ENCODE assay signal across 8 cellular contexts in genomic region chr19:3129112-3129511, GRCh38. TPM values are rescaled to one million over a fixed set of nuclear protein-coding genes. Genes with fewer than 3 reads are reported as not detected.
DNase-seq lines count a peak whose midpoint lies in the region; ATAC-seq and TF ChIP-seq lines count a peak whose summit lies in the region.

No MANE protein-coding gene starts in this region.

- H3K4me3 ChIP-seq in smooth muscle cell: no peak overlapping the region

- no peaks in the 10 kb centered on the region for H3K4me1 ChIP-seq in smooth muscle cell (ENCODE audit: low read depth)

- H3K4me2 ChIP-seq in smooth muscle cell: no peak overlapping the region

- H3F3A ChIP-seq in smooth muscle cell (ENCODE audit: low read depth): no peaks in the 10 kb centered on the region

- no peak overlapping the region for H3K27ac ChIP-seq in smooth muscle cell (ENCODE audit: low read depth)

- no peaks in the 10 kb centered on the region for H4K20me1 ChIP-seq in smooth muscle cell (ENCODE audit: low read depth)

- H3K9ac ChIP-seq in smooth muscle cell (ENCODE audit: low read depth): no peak overlapping the region

- DNase-seq in NCI-H82 (lab: John Stamatoyannopoulos, UW) (peak; percentile 13), NCI-H82 treated with DMSO at 0.1 percent for 48 hours (lab: John Stamatoyannopoulos, UW; ENCODE audit: unreplicated experiment) (no peak), NAMALWA (ENCODE audit: low spot score) (peak; percentile 28), dermis microvascular lymphatic vessel endothelial cell (ENCODE audit: low read depth in 2 of 2) (peak; percentile 75 to 81), smooth muscle cell (lab: John Stamatoyannopoulos, UW; ENCODE audit: unreplicated experiment) (no peak)

- H2AFZ ChIP-seq in smooth muscle cell (ENCODE audit: low read depth): no peak overlapping the region

- 41% methylated on average over 1 of the region's 1 CpG for WGBS in smooth muscle cell (ENCODE audit: low lambda C conversion rate)

- no peaks in the 10 kb centered on the region for H3K9me3 ChIP-seq in smooth muscle cell (replicated peaks; ENCODE audit: low read depth)

- TF ChIP-seq CTCF in smooth muscle cell (IDR thresholded peaks at IDR 0.05; ENCODE audit: borderline replicate concordance, insufficient read depth, poor library complexity, severe bottlenecking): peak; percentile 39

- H3K79me2 ChIP-seq in smooth muscle cell (ENCODE audit: low read depth): no peaks in the 10 kb centered on the region

- no peaks in the 10 kb centered on the region for H3K36me3 ChIP-seq in smooth muscle cell (ENCODE audit: low read depth)

- no peaks in the 10 kb centered on the region for H3K27me3 ChIP-seq in smooth muscle cell (ENCODE audit: low read depth)

- ATAC-seq in HG03457 (IDR thresholded peaks at IDR 0.05; ENCODE audit: unreplicated experiment) (no peak), GM18511 (IDR thresholded peaks at IDR 0.05; ENCODE audit: unreplicated experiment) (no peak), HG03354 (IDR thresholded peaks at IDR 0.05; ENCODE audit: poor library complexity, severe bottlenecking, unreplicated experiment) (no peak)

RNA-seq across cellular contexts. Expression of gene GNA15, which starts 6.7 kb away (rescaled TPM):
- total RNA-seq in dermis microvascular lymphatic vessel endothelial cell (0.13 and 0.63 TPM in 2 replicates), smooth muscle cell (1.5 and 1.8 TPM in 2 replicates)
- polyA plus RNA-seq in smooth muscle cell: 0.43 and 1.2 TPM in 2 replicates

RNA-seq across cellular contexts. Expression of gene GNA11, which starts 35.0 kb away (rescaled TPM):
- total RNA-seq in dermis microvascular lymphatic vessel endothelial cell (50.3 and 71.7 TPM in 2 replicates), smooth muscle cell (16.3 and 16.9 TPM in 2 replicates)
- 57.4 and 71.5 TPM in 2 replicates for polyA plus RNA-seq in smooth muscle cell

RNA-seq across cellular contexts. Expression of gene S1PR4, which starts 49.5 kb away (rescaled TPM):
- 0.51 and 0.63 TPM in 2 replicates for total RNA-seq in dermis microvascular lymphatic vessel endothelial cell
- not detected in 2 replicates for total RNA-seq in smooth muscle cell
- polyA plus RNA-seq in smooth muscle cell: not detected in 2 replicates

RNA-seq across cellular contexts. Expression of gene NCLN, which starts 56.6 kb away (rescaled TPM):
- total RNA-seq in dermis microvascular lymphatic vessel endothelial cell (33.2 and 45.0 TPM in 2 replicates), smooth muscle cell (24.2 and 44.5 TPM in 2 replicates)
- 95.9 and 97.4 TPM in 2 replicates for polyA plus RNA-seq in smooth muscle cell

Comparison
In these comparisons a context has a peak if more than half of its experiments do, and no peak if none do; other contexts are left out.
1. DNase-seq: peak in NCI-H82 (single experiment), NAMALWA (single experiment) and dermis microvascular lymphatic vessel endothelial cell (2 of 2); none in NCI-H82 treated with DMSO at 0.1 percent for 48 hours (single experiment) and smooth muscle cell (single experiment).